In the genomic region with DNA sequence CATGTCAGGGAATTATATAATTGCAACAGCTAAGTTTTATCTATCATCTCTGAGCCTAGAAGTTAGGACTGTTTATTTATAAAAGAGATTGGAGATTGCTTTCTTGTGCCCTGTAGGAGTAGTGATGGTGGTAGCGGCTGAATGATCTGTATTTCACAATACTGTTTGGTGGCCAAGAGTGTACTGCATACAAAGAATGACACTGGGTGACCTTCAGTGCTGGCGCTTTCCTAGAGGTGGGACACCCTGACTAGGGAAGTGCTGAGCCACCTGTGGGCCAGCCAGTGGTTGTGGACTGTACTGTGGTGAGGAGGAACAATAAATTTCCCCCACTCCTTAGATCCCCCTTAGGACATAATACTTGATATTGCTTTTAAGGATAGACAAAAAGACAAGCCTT, we compare ENCODE assay signal across 21 cellular contexts.
"Had no signal": no experiment of that assay in that cellular context is flagged by ENCODE, and none has a peak within 500 bp of the region (broad histone marks: within the 10 kb centered on the region; RNA-seq: fewer than 3 reads in every experiment).

No MANE protein-coding gene starts in this region.

- H3K4me1 ChIP-seq: left lung, psoas muscle, tibial nerve, upper lobe of right lung, vagina had no signal

- ATAC-seq: left lung; mucosa of descending colon; naive thymus-derived CD8-positive, alpha-beta T cell; psoas muscle; stimulated activated effector memory CD8-positive, alpha-beta T cell treated with anti-CD3 and anti-CD28 coated beads, Interleukin-12 subunit alpha, Interleukin-12 subunit beta, amount 100 ng/mL, for 72 hours; stimulated activated naive CD8-positive, alpha-beta T cell treated with anti-CD3 and anti-CD28 coated beads, Interleukin-15, Interleukin-2, amounts not matched to agents 100 U/mL and 50 U/mL, for 24 hours; upper lobe of right lung had no signal

- H3K27ac ChIP-seq: dorsolateral prefrontal cortex, left lung, neutrophil, psoas muscle, tibial nerve, upper lobe of right lung, vagina had no signal

- H3K4me3 ChIP-seq: dorsolateral prefrontal cortex, left lung, mucosa of descending colon, psoas muscle, smooth muscle cell, tibial nerve, upper lobe of right lung, vagina had no signal

- H3K27me3 ChIP-seq: dorsolateral prefrontal cortex, left lung, neutrophil, tibial nerve, upper lobe of right lung, vagina had no signal

- DNase-seq: cortex of kidney; dorsolateral prefrontal cortex; effector CD8-positive, alpha-beta T cell; foreskin melanocyte; head of caudate nucleus; hypothalamus; kidney glomerular epithelial cell; left lung; mammary epithelial cell; mucosa of descending colon; naive thymus-derived CD8-positive, alpha-beta T cell; psoas muscle; retina; stimulated activated CD4-positive, alpha-beta T cell treated with anti-CD3 and anti-CD28 coated beads, Interleukin-2, amount 100 ng/mL, for 48 hours; stimulated activated naive CD8-positive, alpha-beta T cell treated with anti-CD3 and anti-CD28 coated beads, Interleukin-15, Interleukin-2, amounts not matched to agents 100 U/mL and 50 U/mL, for 24 hours; upper lobe of right lung had no signal

- H3K9me3 ChIP-seq: mucosa of descending colon, neutrophil, upper lobe of right lung, vagina had no signal
